Comparison of ENCODE assay signal across 9 cellular contexts in the genomic region with DNA sequence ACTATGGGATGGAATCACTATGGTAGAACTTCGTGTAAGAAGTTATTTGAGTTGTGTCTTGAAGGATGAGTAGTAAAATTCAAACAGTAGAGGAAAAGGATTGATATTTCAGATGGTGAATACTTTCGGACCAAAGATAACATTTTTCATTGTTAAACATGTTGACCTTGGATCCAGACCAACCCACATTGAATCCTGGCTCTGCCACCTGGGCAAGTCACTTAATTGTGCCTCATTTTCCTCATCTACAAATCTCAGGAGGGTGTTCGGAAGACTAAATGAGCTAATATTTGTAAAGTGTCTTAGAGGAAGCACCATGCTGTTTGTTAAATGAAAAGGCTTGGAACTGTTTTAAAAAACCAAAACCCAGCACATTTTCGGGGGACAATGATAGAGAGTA. TPM values are rescaled to one million over a fixed set of nuclear protein-coding genes. Genes with fewer than 3 reads are reported as not detected.
DNase-seq lines count a peak whose midpoint lies in the region; ATAC-seq and TF ChIP-seq lines count a peak whose summit lies in the region.
"Had no signal": no experiment of that assay in that cellular context is flagged by ENCODE, and none has a peak within 500 bp of the region (broad histone marks: within the 10 kb centered on the region; RNA-seq: fewer than 3 reads in every experiment).

No MANE protein-coding gene starts in this region.

- TF ChIP-seq CTCF in epithelial cell of proximal tubule (conservative IDR thresholded peaks at IDR 0.05; ENCODE audit: low read depth, low read length), result no peak
- no peak for TF ChIP-seq CTCF in transverse colon (IDR thresholded peaks at IDR 0.05)

- no peak for ATAC-seq in activated CD8-positive, alpha-beta memory T cell treated with anti-CD3 and anti-CD28 coated beads, Interleukin-2, amount 10 ng/mL, durations not matched to agents 7 days and 5 days
- ATAC-seq in stimulated activated memory B cell treated with anti-CD40 and anti-IgM and Interleukin-4, amounts not matched to agents 10 μg/mL and 1 μg/mL and 100 μg/mL, for 72 hours, result no peak
- no peak for ATAC-seq in GM18861 (IDR thresholded peaks at IDR 0.05; ENCODE audit: unreplicated experiment)

- intact Hi-C loops in transverse colon (cut with DNase I; ENCODE audit: low total_unique reads), result no loop called here

- peaks cover 2% of the 10 kb centered on the region for H3K36me3 Mint-ChIP-seq in activated CD8-positive, alpha-beta memory T cell treated with anti-CD3 and anti-CD28 coated beads, Interleukin-2, amount 10 ng/mL, durations not matched to agents 7 days and 5 days
- no peaks in the 10 kb centered on the region for H3K36me3 Mint-ChIP-seq in stimulated activated memory B cell treated with anti-CD40 and anti-IgM and Interleukin-4, amounts not matched to agents 10 μg/mL and 1 μg/mL and 100 μg/mL, for 72 hours

- CTCF ChIA-PET in activated CD8-positive, alpha-beta memory T cell treated with anti-CD3 and anti-CD28 coated beads, Interleukin-2, amount 10 ng/mL, durations not matched to agents 7 days and 5 days (lab: Charles Lee), result interaction anchor here (0.7 kb wide), 1 partner anchor 243 kb away, joined by 3 read pairs; no protein-coding TSS in a partner anchor

- H3K27ac ChIP-seq in SJCRH30, result peak overlapping the region; percentile 22
- H3K27ac ChIP-seq in transverse colon, result peak overlapping the region in 2 of 4 donors; percentile 89 to 90

- TF ChIP-seq EP300 in transverse colon (IDR thresholded peaks at IDR 0.05; ENCODE audit: low read depth), result no peak

- no peaks in the 10 kb centered on the region for H3K9me3 ChIP-seq in SJCRH30 (replicated peaks)
- H3K9me3 ChIP-seq in transverse colon, result no peaks in the 10 kb centered on the region
- H3K9me3 ChIP-seq: ascending aorta had no signal

- H3K36me3 ChIP-seq in SJCRH30, result no peaks in the 10 kb centered on the region
- H3K36me3 ChIP-seq in transverse colon, result no peaks in the 10 kb centered on the region
- H3K36me3 ChIP-seq: ascending aorta had no signal

- TF ChIP-seq POLR2A in transverse colon (IDR thresholded peaks at IDR 0.05), result no peak

- H3K27ac Mint-ChIP-seq in activated CD8-positive, alpha-beta memory T cell treated with anti-CD3 and anti-CD28 coated beads, Interleukin-2, amount 10 ng/mL, durations not matched to agents 7 days and 5 days, result peak overlapping the region; percentile 97
- H3K27ac Mint-ChIP-seq in stimulated activated memory B cell treated with anti-CD40 and anti-IgM and Interleukin-4, amounts not matched to agents 10 μg/mL and 1 μg/mL and 100 μg/mL, for 72 hours, result peak overlapping the region; percentile 91

- in situ Hi-C loops in transverse colon (cut with MboI; ENCODE audit: low pct_ligation_motif_present in 1 of 4, low pct_unique_long_range_greater_than_20kb in 1 of 4, low sequenced_read_pairs in 3 of 4), result no loop called here

- H3K27me3 ChIP-seq in SJCRH30 (no peaks in the 10 kb centered on the region), transverse colon (peaks cover 3% of the 10 kb centered on the region)
- H3K27me3 ChIP-seq: ascending aorta had no signal

- no peak for DNase-seq in activated CD8-positive, alpha-beta memory T cell treated with anti-CD3 and anti-CD28 coated beads, Interleukin-2, amount 10 ng/mL, durations not matched to agents 7 days and 5 days
- no peak for DNase-seq in activated CD8-positive, alpha-beta memory T cell treated with anti-CD3 and anti-CD28 coated beads, Interleukin-2, amount 50 U/mL, for 4 hours
- DNase-seq in SJCRH30, result peak in 1 of 2 experiments; percentile 10
- DNase-seq in epithelial cell of proximal tubule (ENCODE audit: low read depth), result no peak
- DNase-seq in cortex of kidney (lab: John Stamatoyannopoulos, UW), result no peak
- DNase-seq in transverse colon, result no peak

- no peaks in the 10 kb centered on the region for H3K27me3 Mint-ChIP-seq in activated CD8-positive, alpha-beta memory T cell treated with anti-CD3 and anti-CD28 coated beads, Interleukin-2, amount 10 ng/mL, durations not matched to agents 7 days and 5 days
- H3K27me3 Mint-ChIP-seq in stimulated activated memory B cell treated with anti-CD40 and anti-IgM and Interleukin-4, amounts not matched to agents 10 μg/mL and 1 μg/mL and 100 μg/mL, for 72 hours, result no peaks in the 10 kb centered on the region

- peaks cover 36% of the 10 kb centered on the region for H3K4me1 Mint-ChIP-seq in activated CD8-positive, alpha-beta memory T cell treated with anti-CD3 and anti-CD28 coated beads, Interleukin-2, amount 10 ng/mL, durations not matched to agents 7 days and 5 days
- H3K4me1 Mint-ChIP-seq in stimulated activated memory B cell treated with anti-CD40 and anti-IgM and Interleukin-4, amounts not matched to agents 10 μg/mL and 1 μg/mL and 100 μg/mL, for 72 hours, result peaks cover 15% of the 10 kb centered on the region

- WGBS in transverse colon (ENCODE audit: low coverage in 1 of 2), 2 donors, result 64% methylated on average over 4 of the region's 4 CpGs; no CpG with 5 or more reads in 1 of the 2 donors

- H3K4me1 ChIP-seq in SJCRH30 (no peaks in the 10 kb centered on the region; the same call in 1 of the 2 replicates), transverse colon (peaks cover 0 to 26% (median 2%) of the 10 kb centered on the region in 4 donors)
- H3K4me1 ChIP-seq: ascending aorta had no signal

- H3K4me3 ChIP-seq in SJCRH30 (peak overlapping the region; percentile 72), epithelial cell of proximal tubule (ENCODE audit: low read depth, low read length) (peak overlapping the region; percentile 78), transverse colon (peak overlapping the region in 1 of 4 donors; percentile 77)

- peak overlapping the region; percentile 84 for H3K4me3 Mint-ChIP-seq in activated CD8-positive, alpha-beta memory T cell treated with anti-CD3 and anti-CD28 coated beads, Interleukin-2, amount 10 ng/mL, durations not matched to agents 7 days and 5 days
- H3K4me3 Mint-ChIP-seq in stimulated activated memory B cell treated with anti-CD40 and anti-IgM and Interleukin-4, amounts not matched to agents 10 μg/mL and 1 μg/mL and 100 μg/mL, for 72 hours, result peak overlapping the region; percentile 78

- H3K9me3 Mint-ChIP-seq in activated CD8-positive, alpha-beta memory T cell treated with anti-CD3 and anti-CD28 coated beads, Interleukin-2, amount 10 ng/mL, durations not matched to agents 7 days and 5 days (ENCODE audit: low read depth), result no peaks in the 10 kb centered on the region
- H3K9me3 Mint-ChIP-seq in stimulated activated memory B cell treated with anti-CD40 and anti-IgM and Interleukin-4, amounts not matched to agents 10 μg/mL and 1 μg/mL and 100 μg/mL, for 72 hours, result no peaks in the 10 kb centered on the region

RNA-seq across cellular contexts. Expression of a gene that starts 1.4 kb away (rescaled TPM):
- total RNA-seq in activated CD8-positive, alpha-beta memory T cell treated with anti-CD3 and anti-CD28 coated beads, Interleukin-2, amount 10 ng/mL, durations not matched to agents 7 days and 5 days, result 10 to 100 TPM; 47.3 to 59.6 TPM
- total RNA-seq in SJCRH30 (2014; rRNA removed; shearing (Covaris generic)), result 42.9 and 46.9 TPM in 2 replicates
- total RNA-seq in epithelial cell of proximal tubule (17.1 and 29.8 TPM in 2 replicates), transverse colon (10 to 100 TPM in 3 of 4 donors, 1 to 10 TPM in 1; 5.6 to 39.5 (median 28.1) TPM)

RNA-seq across cellular contexts. Expression of a gene that starts 4.7 kb away (rescaled TPM):
- total RNA-seq in activated CD8-positive, alpha-beta memory T cell treated with anti-CD3 and anti-CD28 coated beads, Interleukin-2, amount 10 ng/mL, durations not matched to agents 7 days and 5 days, result 10 to 100 TPM; 38.8 to 41.1 TPM
- 0.34 TPM in 1 of 2 replicates, not detected in the other for total RNA-seq in SJCRH30 (2014; rRNA removed; shearing (Covaris generic))
- 0.63 TPM in 1 of 2 replicates, not detected in the other for total RNA-seq in epithelial cell of proximal tubule
- total RNA-seq in transverse colon, result 1 to 10 TPM in 1 of 4 donors, under 1 TPM in 2, not detected in 1; 0.79 to 6.2 (median 0.82) TPM

RNA-seq across cellular contexts. Expression of a gene that starts 56.7 kb away (rescaled TPM):
- total RNA-seq in activated CD8-positive, alpha-beta memory T cell treated with anti-CD3 and anti-CD28 coated beads, Interleukin-2, amount 10 ng/mL, durations not matched to agents 7 days and 5 days, result 10 to 100 TPM; 36.2 to 52.7 TPM
- total RNA-seq in SJCRH30 (2014; rRNA removed; shearing (Covaris generic)), result 5.3 and 5.5 TPM in 2 replicates
- total RNA-seq in epithelial cell of proximal tubule (19.3 and 28.9 TPM in 2 replicates), transverse colon (10 to 100 TPM; 20.1 to 56.1 (median 44.2) TPM)

Comparison
In these comparisons a context has a peak if more than half of its experiments do, and no peak if none do; other contexts are left out.
1. RNA of a gene that starts 4.7 kb away (total RNA-seq): 38.8 to 41.1 TPM in activated CD8-positive, alpha-beta memory T cell treated with anti-CD3 and anti-CD28 coated beads, Interleukin-2, amount 10 ng/mL, durations not matched to agents 7 days and 5 days; 0.79 to 6.2 TPM in transverse colon, 0.63 TPM in epithelial cell of proximal tubule and 0.34 TPM in SJCRH30; every median in the first group is over 4 times any median in the second.